ENCODE assay signal across 11 cellular contexts in the genomic region with DNA sequence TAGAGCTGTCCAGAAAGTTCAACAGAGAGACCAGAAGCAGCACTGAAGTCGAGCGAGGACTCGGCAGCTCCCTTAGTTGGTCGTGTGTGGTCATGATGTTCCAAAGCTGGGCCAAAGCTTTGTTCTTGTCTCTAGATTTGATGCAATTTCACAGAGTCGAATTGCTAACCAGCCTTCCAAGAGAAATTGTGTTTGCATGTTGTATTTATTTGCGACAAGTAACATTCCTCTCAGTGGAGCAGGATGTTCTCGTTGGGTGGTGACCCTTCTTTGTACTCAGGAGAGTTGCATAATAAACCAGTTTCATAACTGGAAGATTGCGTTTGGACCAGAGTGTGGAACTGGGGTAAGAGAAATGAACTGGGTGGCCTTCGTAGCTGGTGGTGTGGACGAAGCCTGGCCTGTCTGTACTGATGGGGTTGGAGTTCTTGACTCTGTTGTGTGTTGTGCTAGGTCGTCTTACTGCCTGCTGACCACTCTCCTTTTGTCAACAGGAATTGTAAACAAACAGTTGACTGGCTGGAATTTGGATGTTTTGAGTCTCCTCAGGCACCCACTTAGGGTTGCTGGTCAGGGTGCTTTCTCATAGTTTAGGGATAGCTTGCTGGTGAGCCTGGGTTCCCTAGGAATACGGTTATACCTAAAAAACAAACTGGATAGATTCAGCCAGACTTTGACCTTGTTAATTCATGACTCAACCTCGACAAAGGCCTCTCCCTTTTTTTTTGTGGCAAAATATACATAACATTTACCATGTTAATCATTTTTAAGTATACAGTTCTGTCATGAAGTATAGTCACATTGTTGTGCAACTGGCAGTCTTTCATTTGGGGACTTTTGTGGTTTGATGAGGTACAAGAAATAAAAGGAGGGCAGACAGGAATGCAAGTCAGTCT. TPM values are rescaled to one million over a fixed set of nuclear protein-coding genes. Genes with fewer than 3 reads are reported as not detected.
DNase-seq lines count a peak whose midpoint lies in the region; ATAC-seq and TF ChIP-seq lines count a peak whose summit lies in the region.
"Had no signal": no experiment of that assay in that cellular context is flagged by ENCODE, and none has a peak within 500 bp of the region (broad histone marks: within the 10 kb centered on the region; RNA-seq: fewer than 3 reads in every experiment).

No MANE protein-coding gene starts in this region.

- H3K36me3 ChIP-seq in left ventricle myocardium inferior, result peaks cover 24% of the 10 kb centered on the region

- peaks cover 23% of the 10 kb centered on the region for H3K4me1 ChIP-seq in left ventricle myocardium inferior

- POLR2A ChIA-PET in activated CD4-positive, alpha-beta memory T cell treated with anti-CD3 and anti-CD28 coated beads for 36 hours (lab: Charles Lee), result no interaction called here

- DNase-seq in GM04503 (ENCODE audit: low read depth) (peak; percentile 11), SKM-1 treated with dmso at 0.1 percent for 144 hours (lab: John Stamatoyannopoulos, UW; ENCODE audit: unreplicated experiment) (peak; percentile 80), left ventricle myocardium inferior (no peak), pons (ENCODE audit: low spot score) (no peak), NCI-H345 (lab: John Stamatoyannopoulos, UW) (no peak)
- no peak for DNase-seq in activated CD4-positive, alpha-beta memory T cell treated with anti-CD3 and anti-CD28 coated beads for 36 hours
- DNase-seq: EL had no signal

- H3K27me3 ChIP-seq in left ventricle myocardium inferior (ENCODE audit: low read depth), result peaks cover 1% of the 10 kb centered on the region

- CTCF ChIA-PET in activated CD4-positive, alpha-beta memory T cell treated with anti-CD3 and anti-CD28 coated beads for 36 hours (lab: Charles Lee), result interaction anchor here (1.3 kb wide), 1 partner anchor 132 kb away, joined by 3 read pairs; no protein-coding TSS in a partner anchor

- H3K9me3 ChIP-seq in left ventricle myocardium inferior (replicated peaks), result peaks cover 6% of the 10 kb centered on the region

- H3K27me3 Mint-ChIP-seq in activated CD4-positive, alpha-beta memory T cell treated with anti-CD3 and anti-CD28 coated beads for 36 hours, result no peaks in the 10 kb centered on the region

- TF ChIP-seq CTCF in left ventricle myocardium inferior (IDR thresholded peaks at IDR 0.05; ENCODE audit: borderline replicate concordance), result no peak

- no peak overlapping the region for H3K27ac Mint-ChIP-seq in activated CD4-positive, alpha-beta memory T cell treated with anti-CD3 and anti-CD28 coated beads for 36 hours

- peaks cover 3% of the 10 kb centered on the region for H3K4me1 Mint-ChIP-seq in activated CD4-positive, alpha-beta memory T cell treated with anti-CD3 and anti-CD28 coated beads for 36 hours (ENCODE audit: low read depth)

- H3K4me3 Mint-ChIP-seq in activated CD4-positive, alpha-beta memory T cell treated with anti-CD3 and anti-CD28 coated beads for 36 hours, result no peak overlapping the region

- intact Hi-C loops in left ventricle myocardium inferior (cut with micrococcal nuclease), result no loop called here
- intact Hi-C loops in activated CD4-positive, alpha-beta memory T cell treated with anti-CD3 and anti-CD28 coated beads for 36 hours (cut with micrococcal nuclease), result loop anchor here (1.0 to 10.0 kb wide), 2 partner anchors 131 to 387 kb away; no protein-coding TSS in a partner anchor

- ATAC-seq in HG02588 (IDR thresholded peaks at IDR 0.05; ENCODE audit: unreplicated experiment), result no peak

- peaks cover 17% of the 10 kb centered on the region for H3K36me3 Mint-ChIP-seq in activated CD4-positive, alpha-beta memory T cell treated with anti-CD3 and anti-CD28 coated beads for 36 hours

- H3K4me3 ChIP-seq in left ventricle myocardium inferior (no peak overlapping the region), skin epidermis (no peak overlapping the region)
- H3K4me3 ChIP-seq: smooth muscle cell had no signal

- peak overlapping the region; percentile 53 for H3K27ac ChIP-seq in left ventricle myocardium inferior (replicated peaks)
- H3K27ac ChIP-seq in skin epidermis, result peak overlapping the region in 11 of 21 experiments; percentile 6 to 69 (median 34)

- H3K9me3 Mint-ChIP-seq in activated CD4-positive, alpha-beta memory T cell treated with anti-CD3 and anti-CD28 coated beads for 36 hours, result no peaks in the 10 kb centered on the region

RNA-seq across cellular contexts. Expression of a gene that starts 28.9 kb away (rescaled TPM):
- total RNA-seq in left ventricle myocardium inferior, result 51.9 TPM
- 1 to 10 TPM; 9.6 TPM for total RNA-seq in activated CD4-positive, alpha-beta memory T cell treated with anti-CD3 and anti-CD28 coated beads for 36 hours
- total RNA-seq: NCI-H460 had no signal

RNA-seq across cellular contexts. Expression of a gene that starts 57.7 kb away (rescaled TPM):
- 21.0 TPM for total RNA-seq in left ventricle myocardium inferior
- total RNA-seq in activated CD4-positive, alpha-beta memory T cell treated with anti-CD3 and anti-CD28 coated beads for 36 hours, result 10 to 100 TPM; 72.7 to 84.8 TPM

Comparison
In these comparisons a context has a peak if more than half of its experiments do, and no peak if none do; other contexts are left out.
1. DNase-seq: peak in GM04503 (single experiment) and SKM-1 treated with dmso at 0.1 percent for 144 hours (single experiment); none in left ventricle myocardium inferior (single experiment), pons (single experiment), activated CD4-positive, alpha-beta memory T cell treated with anti-CD3 and anti-CD28 coated beads for 36 hours (single experiment) and NCI-H345 (single experiment).